ENCODE assay signal across 11 cellular contexts in the genomic region with DNA sequence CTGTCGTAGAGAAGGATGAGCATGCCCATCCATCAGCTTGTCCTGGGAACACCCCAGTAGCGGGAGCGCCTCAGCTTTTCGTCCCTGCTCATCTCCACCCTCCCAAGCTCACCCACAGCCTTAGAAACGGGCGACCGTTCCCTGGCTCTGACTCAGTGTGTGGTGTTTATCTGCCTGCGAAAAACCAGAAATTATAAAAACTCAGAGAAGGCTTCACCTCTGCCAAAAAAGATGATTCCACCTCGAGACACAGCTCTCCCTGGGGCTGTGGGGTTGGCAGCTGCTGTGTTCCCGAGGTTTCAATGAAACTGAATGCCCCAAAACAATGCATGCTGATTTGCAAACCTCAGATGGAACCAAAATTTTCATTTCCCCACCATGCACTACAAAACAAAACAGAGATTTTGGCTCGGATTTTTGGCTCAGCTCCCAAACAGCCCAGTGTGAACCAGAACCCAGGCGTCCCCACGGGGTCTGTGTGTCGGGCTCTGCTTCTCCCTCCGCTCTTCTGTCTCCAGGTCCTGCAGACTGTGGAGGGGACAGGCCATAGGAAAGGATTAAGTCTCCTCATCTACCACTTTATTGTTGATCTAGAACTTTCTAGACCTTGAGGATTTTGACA.
DNase-seq lines count a peak whose midpoint lies in the region; ATAC-seq, FAIRE-seq and TF ChIP-seq lines count a peak whose summit lies in the region.
"Had no signal": no experiment of that assay in that cellular context is flagged by ENCODE, and none has a peak within 500 bp of the region (broad histone marks: within the 10 kb centered on the region; RNA-seq: fewer than 3 reads in every experiment).

No MANE protein-coding gene starts in this region.

- no peaks in the 10 kb centered on the region for H4K20me1 ChIP-seq in BLaER1 treated with 17β-estradiol and CSF1 and Interleukin-3, amounts not matched to agents 10 nM and 100 nM

- no peaks in the 10 kb centered on the region for H3K36me3 ChIP-seq in BLaER1 treated with 17β-estradiol and CSF1 and Interleukin-3, amounts not matched to agents 10 nM and 100 nM
- H3K36me3 ChIP-seq in SJCRH30, result no peaks in the 10 kb centered on the region
- no peaks in the 10 kb centered on the region for H3K36me3 ChIP-seq in psoas muscle (ENCODE audit: insufficient read depth in 1 of 2, low read depth in 1 of 2)

- no peak for FAIRE-seq in H54 (lab: Jason Lieb, UNC)
- FAIRE-seq: endothelial cell of umbilical vein, HTR-8/SVneo had no signal

- H3K27ac ChIP-seq in BLaER1 treated with 17β-estradiol and CSF1 and Interleukin-3, amounts not matched to agents 10 nM and 100 nM, result peak overlapping the region in 9 of 11 experiments; percentile 10 to 94 (median 91); a peak in 16 of 22 replicates
- H3K27ac ChIP-seq in SJCRH30 (peak overlapping the region; percentile 49), psoas muscle (peak overlapping the region; percentile 55)

- TF ChIP-seq CTCF in fibroblast of pulmonary artery (IDR thresholded peaks at IDR 0.05; ENCODE audit: low read length, missing control alignments) (no peak), psoas muscle (IDR thresholded peaks at IDR 0.05) (no peak)

- ATAC-seq in psoas muscle (peak; percentile 35 to 70 (median 46)), GM19395 (IDR thresholded peaks at IDR 0.05; ENCODE audit: unreplicated experiment) (no peak)

- intact Hi-C loops in psoas muscle (cut with DNase I), result no loop called here

- TF ChIP-seq POLR2A in H54 (IDR thresholded peaks at IDR 0.05; ENCODE audit: low read depth, low read length), result no peak

- H3K27me3 ChIP-seq in BLaER1 treated with 17β-estradiol and CSF1 and Interleukin-3, amounts not matched to agents 10 nM and 100 nM, result no peaks in the 10 kb centered on the region
- no peaks in the 10 kb centered on the region for H3K27me3 ChIP-seq in SJCRH30
- peaks cover 0 to 32% (median 3%) of the 10 kb centered on the region in 3 donors for H3K27me3 ChIP-seq in psoas muscle (ENCODE audit: insufficient read depth in 3 of 3, low read length in 2 of 3)

- 0 out of 20 replicates have a peak overlapping the region, but pooled peaks of 1 of the 10 experiments have one; percentile 10 for H3K4me3 ChIP-seq in BLaER1 treated with 17β-estradiol and CSF1 and Interleukin-3, amounts not matched to agents 10 nM and 100 nM
- H3K4me3 ChIP-seq in SJCRH30 (peak overlapping the region; percentile 39), fibroblast of pulmonary artery (replicated peaks; ENCODE audit: low read depth, low read length) (no peak overlapping the region), psoas muscle (peak overlapping the region; percentile 30)

- peak overlapping the region; percentile 31 to 86 (median 75) for H3K4me2 ChIP-seq in BLaER1 treated with 17β-estradiol and CSF1 and Interleukin-3, amounts not matched to agents 10 nM and 100 nM

- peaks cover 38 to 99% (median 91%) of the 10 kb centered on the region in 10 experiments for H3K4me1 ChIP-seq in BLaER1 treated with 17β-estradiol and CSF1 and Interleukin-3, amounts not matched to agents 10 nM and 100 nM
- H3K4me1 ChIP-seq in SJCRH30, result peaks cover 59% of the 10 kb centered on the region
- H3K4me1 ChIP-seq in psoas muscle, result peaks cover 13% of the 10 kb centered on the region

- H3K9ac ChIP-seq in BLaER1 treated with 17β-estradiol and CSF1 and Interleukin-3, amounts not matched to agents 10 nM and 100 nM, result peak overlapping the region in 7 of 11 experiments; percentile 3 to 60 (median 38); a peak in 11 of 22 replicates

- DNase-seq in SJCRH30 (peak; percentile 62 to 81), fibroblast of pulmonary artery (ENCODE audit: low read depth) (peak; percentile 65), psoas muscle (peak; percentile 61 to 84), NCI-H2107 (lab: John Stamatoyannopoulos, UW) (no peak), NCI-H1092 (lab: John Stamatoyannopoulos, UW) (no peak), H54 (ENCODE audit: insufficient read length, low spot score) (no peak)
- DNase-seq: NCI-H345 had no signal

- peaks cover 0 to 5% (median 0%) of the 10 kb centered on the region in 11 experiments; a peak in 2 of 22 replicates for H3K9me3 ChIP-seq in BLaER1 treated with 17β-estradiol and CSF1 and Interleukin-3, amounts not matched to agents 10 nM and 100 nM (replicated peaks in 1 of 11)
- H3K9me3 ChIP-seq in SJCRH30 (replicated peaks) (no peaks in the 10 kb centered on the region), psoas muscle (no peaks in the 10 kb centered on the region)

- WGBS in psoas muscle, 3 donors, result 12 to 27% (median 19%) methylated on average over 15 of the region's 15 CpGs

Comparison
In these comparisons a context has a peak if more than half of its experiments do, and no peak if none do; other contexts are left out.
1. DNase-seq: peak in SJCRH30 (2 of 2), fibroblast of pulmonary artery (single experiment) and psoas muscle (2 of 2); none in NCI-H2107 (single experiment), NCI-H1092 (single experiment) and H54 (single experiment).
2. Peak in every context shown above with its lines, with median percentiles within 50 percentile points of each other: H3K27ac ChIP-seq.